In genomic region chr7:140653319-140654108, GRCh38 we compare ENCODE assay signal across 8 cellular contexts. TPM values are rescaled to one million over a fixed set of nuclear protein-coding genes. Genes with fewer than 3 reads are reported as not detected.
DNase-seq lines count a peak whose midpoint lies in the region; ATAC-seq, FAIRE-seq and TF ChIP-seq lines count a peak whose summit lies in the region.

No MANE protein-coding gene starts in this region.

- no peak for DNase-seq in D721Med (ENCODE audit: insufficient read length, low spot score)
- DNase-seq in HTR-8/SVneo (ENCODE audit: insufficient read length, low spot score): peak; percentile 71
- peak; percentile 57 for DNase-seq in mammary epithelial cell
- peak; percentile 63 for DNase-seq in iris pigment epithelial cell (ENCODE audit: low read depth)
- DNase-seq in stimulated activated CD8-positive, alpha-beta memory T cell treated with anti-CD3 and anti-CD28 coated beads, Interleukin-4, amount 100 ng/mL, for 48 hours: peak; percentile 43
- DNase-seq in stimulated activated naive CD8-positive, alpha-beta T cell treated with anti-CD3 and anti-CD28 coated beads, Interleukin-15, amount 100 ng/mL, for 72 hours: no peak
- no peak for DNase-seq in mesenteric fat pad (ENCODE audit: low spot score)

- H3K4me2 ChIP-seq in OCI-LY1 (ENCODE audit: low read length): no peak overlapping the region
- H3K4me2 ChIP-seq in mammary epithelial cell (ENCODE audit: insufficient read depth, low read depth, low read length): no peak overlapping the region

- H3K27ac ChIP-seq in OCI-LY1 (ENCODE audit: low read depth, low read length, poor library complexity, severe bottlenecking) (no peak overlapping the region), mammary epithelial cell (ENCODE audit: insufficient read depth, low read depth, low read length) (no peak overlapping the region)

- H3K4me3 ChIP-seq in OCI-LY1 (ENCODE audit: low read depth, low read length, poor library complexity, severe bottlenecking) (no peak overlapping the region), mammary epithelial cell (replicated peaks in 1 of 3; ENCODE audit: insufficient read depth in 1 of 3, low read depth in 2 of 3, low read length in 3 of 3) (no peak overlapping the region)

- H4K20me1 ChIP-seq in OCI-LY1 (ENCODE audit: insufficient read depth, low read length): no peaks in the 10 kb centered on the region
- H4K20me1 ChIP-seq in mammary epithelial cell (ENCODE audit: insufficient read depth, low read length): no peaks in the 10 kb centered on the region

- in situ Hi-C loops in mammary epithelial cell (cut with MboI; ENCODE audit: low sequenced_read_pairs in 2 of 2): loop anchor here (5.0 kb wide), 1 partner anchor 131 kb away; no protein-coding TSS in a partner anchor

- no peak overlapping the region for H3K27ac Mint-ChIP-seq in stimulated activated naive CD8-positive, alpha-beta T cell treated with anti-CD3 and anti-CD28 coated beads, Interleukin-15, amount 100 ng/mL, for 72 hours

- CTCF ChIA-PET in mammary epithelial cell (lab: Charles Lee; ENCODE audit: low non-redundant PET): interaction anchor here (0.8 kb wide), 1 partner anchor 136 kb away, joined by 14 read pairs; no protein-coding TSS in a partner anchor

- BruUV-seq in mammary epithelial cell (replicated peaks; lab: Mats Ljungman, UMichigan): no TSS peak

- H3K27me3 Mint-ChIP-seq in stimulated activated naive CD8-positive, alpha-beta T cell treated with anti-CD3 and anti-CD28 coated beads, Interleukin-15, amount 100 ng/mL, for 72 hours: peaks cover 6% of the 10 kb centered on the region

- intact Hi-C loops in mammary epithelial cell (cut with micrococcal nuclease): loop anchor here (1.0 kb wide), 2 partner anchors 135 to 178 kb away; no protein-coding TSS in a partner anchor

- TF ChIP-seq CTCF in D721Med (IDR thresholded peaks at IDR 0.05; ENCODE audit: insufficient read depth, missing control alignments): peak; percentile 94
- peak; percentile 99 for TF ChIP-seq CTCF in OCI-LY1 (IDR thresholded peaks at IDR 0.05; ENCODE audit: low read length)
- peak; percentile 86 to 91 for TF ChIP-seq CTCF in mammary epithelial cell (conservative IDR thresholded peaks at IDR 0.05 in 1 of 2, IDR thresholded peaks at IDR 0.05 in 1 of 2; ENCODE audit: extremely low read depth in 1 of 2, insufficient read depth in 1 of 2, low read depth in 1 of 2, low read length in 2 of 2)

- no peak overlapping the region for H3K4me3 Mint-ChIP-seq in stimulated activated naive CD8-positive, alpha-beta T cell treated with anti-CD3 and anti-CD28 coated beads, Interleukin-15, amount 100 ng/mL, for 72 hours

- no peaks in the 10 kb centered on the region for H3K9me2 ChIP-seq in OCI-LY1 (ENCODE audit: low read depth, low read length)

- peaks cover 19% of the 10 kb centered on the region for H3K4me1 Mint-ChIP-seq in stimulated activated naive CD8-positive, alpha-beta T cell treated with anti-CD3 and anti-CD28 coated beads, Interleukin-15, amount 100 ng/mL, for 72 hours

- no peak for ATAC-seq in stimulated activated naive CD8-positive, alpha-beta T cell treated with anti-CD3 and anti-CD28 coated beads, Interleukin-15, amount 100 ng/mL, for 72 hours

- no peaks in the 10 kb centered on the region for H3F3A ChIP-seq in OCI-LY1 (ENCODE audit: insufficient read depth, low read length)

- H3K4me1 ChIP-seq in OCI-LY1 (ENCODE audit: insufficient read depth, low read length, severe bottlenecking) (peaks cover 10% of the 10 kb centered on the region), mammary epithelial cell (ENCODE audit: insufficient read depth, low read length) (peaks cover 16% of the 10 kb centered on the region)

- WGBS in mammary epithelial cell (ENCODE audit: low coverage, missing lambda C conversion rate): 26% methylated on average over 15 of the region's 15 CpGs

- H3K9ac ChIP-seq in OCI-LY1 (ENCODE audit: low read length): no peak overlapping the region
- H3K9ac ChIP-seq in mammary epithelial cell (ENCODE audit: insufficient read depth, low read length): no peak overlapping the region

- H3K27me3 ChIP-seq in OCI-LY1 (ENCODE audit: insufficient read depth, low read length) (peaks cover 11% of the 10 kb centered on the region; the same call in 1 of the 2 replicates), mammary epithelial cell (ENCODE audit: insufficient read depth, low read length) (no peaks in the 10 kb centered on the region)

- H3K79me2 ChIP-seq in OCI-LY1 (ENCODE audit: insufficient read depth, low read length): no peaks in the 10 kb centered on the region
- no peaks in the 10 kb centered on the region for H3K79me2 ChIP-seq in mammary epithelial cell (ENCODE audit: insufficient read depth, low read length)

- no peaks in the 10 kb centered on the region for H3K9me3 Mint-ChIP-seq in stimulated activated naive CD8-positive, alpha-beta T cell treated with anti-CD3 and anti-CD28 coated beads, Interleukin-15, amount 100 ng/mL, for 72 hours

- H3K9me3 ChIP-seq in OCI-LY1 (ENCODE audit: low read length) (peaks cover 3% of the 10 kb centered on the region; the same call in 1 of the 2 replicates), mammary epithelial cell (replicated peaks; ENCODE audit: insufficient read depth, low read length) (no peaks in the 10 kb centered on the region)

- FAIRE-seq in D721Med (lab: Jason Lieb, UNC): no peak
- FAIRE-seq in HTR-8/SVneo (lab: Jason Lieb, UNC): no peak

- dilution Hi-C loops in mammary epithelial cell (cut with HindIII; ENCODE audit: low sequenced_read_pairs): no loop called here

- H2AFZ ChIP-seq in OCI-LY1 (ENCODE audit: low read length): no peak overlapping the region
- peak overlapping the region; percentile 17 for H2AFZ ChIP-seq in mammary epithelial cell (ENCODE audit: low read depth, low read length)

- H3K36me3 ChIP-seq in OCI-LY1 (ENCODE audit: insufficient read depth, low read length): no peaks in the 10 kb centered on the region; the same call in 1 of the 2 replicates
- H3K36me3 ChIP-seq in mammary epithelial cell (ENCODE audit: insufficient read depth, low read length): no peaks in the 10 kb centered on the region

RNA-seq across cellular contexts. Expression of gene DENND2A, which starts 12.9 kb away (rescaled TPM):
- total RNA-seq in mammary epithelial cell (1 to 10 TPM in 1 of 2 donors, under 1 TPM in 1; 0.17 to 1.6 TPM), mesenteric fat pad (24.6 TPM)
- polyA plus RNA-seq in mammary epithelial cell: 0.25 TPM
- not detected for polyA minus RNA-seq in mammary epithelial cell

RNA-seq across cellular contexts. Expression of gene ADCK2, which starts 19.2 kb away (rescaled TPM):
- 10 to 100 TPM; 21.8 to 22.4 TPM for total RNA-seq in mammary epithelial cell
- polyA plus RNA-seq in mammary epithelial cell: 14.4 TPM
- polyA minus RNA-seq in mammary epithelial cell: 17.4 TPM
- 13.3 TPM for total RNA-seq in mesenteric fat pad

RNA-seq across cellular contexts. Expression of gene NDUFB2, which starts 43.0 kb away (rescaled TPM):
- 100 to 1,000 TPM in 1 of 2 donors, 10 to 100 TPM in 1; 77.0 to 195 TPM for total RNA-seq in mammary epithelial cell
- 434 TPM for polyA plus RNA-seq in mammary epithelial cell
- 78.7 TPM for polyA minus RNA-seq in mammary epithelial cell
- 202 TPM for total RNA-seq in mesenteric fat pad

Comparison
In these comparisons a context has a peak if more than half of its experiments do, and no peak if none do; other contexts are left out.
1. DNase-seq: peak in HTR-8/SVneo (single experiment), mammary epithelial cell (single experiment), iris pigment epithelial cell (single experiment) and stimulated activated CD8-positive, alpha-beta memory T cell treated with anti-CD3 and anti-CD28 coated beads, Interleukin-4, amount 100 ng/mL, for 48 hours (single experiment); none in D721Med (single experiment), stimulated activated naive CD8-positive, alpha-beta T cell treated with anti-CD3 and anti-CD28 coated beads, Interleukin-15, amount 100 ng/mL, for 72 hours (0 of 2) and mesenteric fat pad (single experiment).
2. Peak in every context shown above with its lines, with median percentiles within 50 percentile points of each other: CTCF ChIP-seq.